9 cellular contexts compared by ENCODE assay signal in the genomic region with DNA sequence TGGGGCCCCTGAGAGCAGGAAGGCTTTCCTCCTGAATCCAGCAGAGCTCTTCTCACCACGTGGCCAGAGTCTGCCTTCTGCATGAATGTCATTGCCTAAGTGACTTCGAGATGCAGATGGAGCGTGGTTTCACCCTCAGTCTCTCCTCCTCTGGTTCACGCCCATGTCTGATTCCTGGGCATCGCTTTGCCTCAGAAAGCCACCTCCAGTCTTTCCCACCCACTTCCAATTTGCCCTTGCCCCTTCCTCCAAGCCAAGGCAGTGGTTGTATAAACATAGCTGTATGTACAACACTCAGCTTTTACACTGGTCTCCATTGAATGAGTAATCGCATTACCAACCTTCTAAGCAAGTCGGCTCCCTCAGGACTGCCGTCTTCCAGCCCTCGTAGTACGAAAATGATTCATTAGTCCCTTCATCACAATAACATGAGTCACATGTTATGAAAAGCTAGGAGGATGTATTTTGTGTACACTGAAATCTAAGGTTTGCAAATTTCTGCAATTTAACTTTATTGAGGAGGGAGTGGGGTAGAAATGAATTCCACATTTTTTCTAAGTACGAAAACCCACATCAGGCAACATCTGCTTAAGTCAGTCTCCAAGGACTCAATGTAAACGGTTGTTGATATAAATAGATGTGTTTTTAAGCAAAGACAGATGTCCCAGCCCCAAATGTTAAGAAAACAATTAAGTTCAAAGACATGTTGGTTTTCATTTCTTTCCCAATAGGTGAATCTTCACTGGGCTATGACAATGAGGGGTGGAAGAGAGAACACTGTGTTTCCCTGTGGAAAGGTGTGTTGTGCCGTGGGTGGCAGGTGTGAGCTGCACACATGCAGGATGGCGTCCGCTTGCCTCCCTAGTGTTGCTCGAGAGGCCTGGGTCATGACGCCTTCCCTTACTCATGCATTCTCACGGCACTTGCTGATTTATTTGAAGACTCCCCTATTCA. TPM values are rescaled to one million over a fixed set of nuclear protein-coding genes. Genes with fewer than 3 reads are reported as not detected.
A peak's percentile ranks its signal among the peaks of the same experiment; 100 is the strongest.
DNase-seq lines count a peak whose midpoint lies in the region; ATAC-seq and TF ChIP-seq lines count a peak whose summit lies in the region.
"Had no signal": no experiment of that assay in that cellular context is flagged by ENCODE, and none has a peak within 500 bp of the region (broad histone marks: within the 10 kb centered on the region; RNA-seq: fewer than 3 reads in every experiment).

No MANE protein-coding gene starts in this region.

- TF ChIP-seq POLR2A in NB4 (IDR thresholded peaks at IDR 0.05; ENCODE audit: extremely low read depth, insufficient read length), result no peak

- DNase-seq in GM12865 (ENCODE audit: low read depth), result peak; percentile 54
- peak; percentile 29 for DNase-seq in NB4 (ENCODE audit: low read depth)
- DNase-seq in skeletal muscle cell (ENCODE audit: low read depth), result peak; percentile 98
- DNase-seq in OCI-M1 (lab: John Stamatoyannopoulos, UW), result no peak
- no peak for DNase-seq in NCI-H748 treated with DMSO at 0.1 percent for 48 hours (lab: John Stamatoyannopoulos, UW)
- DNase-seq: activated gamma-delta T cell treated with Interleukin-2 at 50 U/mL for 16 hours had no signal

- ATAC-seq in esophagus mucosa, result peak; percentile 87
- no peak for ATAC-seq in GM18870 (IDR thresholded peaks at IDR 0.05; ENCODE audit: unreplicated experiment)
- ATAC-seq in GM18907 (IDR thresholded peaks at IDR 0.05; ENCODE audit: unreplicated experiment), result no peak

- TF ChIP-seq CTCF in GM12865 (IDR thresholded peaks at IDR 0.05; ENCODE audit: insufficient read depth, low read depth, low read length, missing control alignments) (no peak), NB4 (IDR thresholded peaks at IDR 0.05; ENCODE audit: low read depth, low read length) (no peak)

- no peak overlapping the region for H3K4me3 ChIP-seq in GM12865 (ENCODE audit: low read depth, low read length)
- H3K4me3 ChIP-seq in NB4 (ENCODE audit: low read depth, low read length), result no peak overlapping the region
- H3K4me3 ChIP-seq in skeletal muscle cell (ENCODE audit: low read depth, low read length), result no peak overlapping the region

RNA-seq across cellular contexts. Expression of a gene that starts 32.3 kb away (rescaled TPM):
- total RNA-seq in esophagus mucosa, result 89.5 TPM

Comparison
In these comparisons a context has a peak if more than half of its experiments do, and no peak if none do; other contexts are left out.
1. DNase-seq: peak in GM12865 (single experiment), NB4 (single experiment) and skeletal muscle cell (single experiment); none in OCI-M1 (single experiment) and NCI-H748 treated with DMSO at 0.1 percent for 48 hours (single experiment).